39 cellular contexts compared by ENCODE assay signal in genomic region chr1:236322566-236323409, GRCh38.
"Had no signal": no experiment of that assay in that cellular context is flagged by ENCODE, and none has a peak within 500 bp of the region (broad histone marks: within the 10 kb centered on the region; RNA-seq: fewer than 3 reads in every experiment).

No MANE protein-coding gene starts in this region.

- H3K36me3 ChIP-seq: adrenal gland, ascending aorta, brain microvascular endothelial cell, breast epithelium, cardiac muscle cell had no signal

- H3K27me3 Mint-ChIP-seq: activated naive CD4-positive, alpha-beta T cell treated with anti-CD3 and anti-CD28 coated beads, Interleukin-2, amount 10 ng/mL, durations not matched to agents 7 days and 5 days; activated naive CD8-positive, alpha-beta T cell; brain had no signal

- H3K4me1 ChIP-seq: adrenal gland, ascending aorta, breast epithelium had no signal

- H3K27ac Mint-ChIP-seq: activated naive CD4-positive, alpha-beta T cell treated with anti-CD3 and anti-CD28 coated beads for 36 hours; activated naive CD4-positive, alpha-beta T cell treated with anti-CD3 and anti-CD28 coated beads, Interleukin-2, amount 10 ng/mL, durations not matched to agents 7 days and 5 days; activated naive CD4-positive, alpha-beta T cell treated with anti-CD3 and anti-CD28 coated beads, Interleukin-2, amount 50 U/mL, for 24 hours; activated naive CD4-positive, alpha-beta T cell treated with anti-CD3 and anti-CD28 coated beads, Interleukin-2, amount 50 U/mL, for 72 hours; activated naive CD8-positive, alpha-beta T cell; activated naive CD8-positive, alpha-beta T cell treated with anti-CD3 and anti-CD28 coated beads for 36 hours; activated naive CD8-positive, alpha-beta T cell treated with anti-CD3 and anti-CD28 coated beads, Interleukin-2, amount 10 ng/mL, durations not matched to agents 7 days and 5 days; activated naive CD8-positive, alpha-beta T cell treated with anti-CD3 and anti-CD28 coated beads, Interleukin-2, amount 50 U/mL, for 24 hours; activated T-cell treated with anti-CD3 and anti-CD28 coated beads, Interleukin-2, amount 50 U/mL, for 24 hours; activated T-cell treated with anti-CD3 and anti-CD28 coated beads, Interleukin-2, amount 50 U/mL, for 72 hours; activated T-helper 1 cell treated with anti-CD3 and anti-CD28 coated beads, Interleukin-12 subunit alpha, Interleukin-12 subunit beta, Interleukin-2, Interleukin-4 antibody, amounts not matched to agents 30 ng/mL and 10 ng/mL and 1 ng/mL, durations not matched to agents 14 hours and 24 hours and 36 hours; activated T-helper 17 cell treated with anti-CD3 and anti-CD28 coated beads, Interleukin-2, amount 50 U/mL, for 72 hours; activated T-helper 2 cell treated with anti-CD3 and anti-CD28 coated beads, Interferon-gamma antibody, Interleukin-2, Interleukin-4, amounts not matched to agents 10 μg/mL and 5 μg/mL and 100 μg/mL, durations not matched to agents 14 hours and 24 hours and 36 hours; brain had no signal

- H3K4me3 Mint-ChIP-seq: activated naive CD4-positive, alpha-beta T cell treated with anti-CD3 and anti-CD28 coated beads for 36 hours; activated naive CD4-positive, alpha-beta T cell treated with anti-CD3 and anti-CD28 coated beads, Interleukin-2, amount 10 ng/mL, durations not matched to agents 7 days and 5 days; activated naive CD4-positive, alpha-beta T cell treated with anti-CD3 and anti-CD28 coated beads, Interleukin-2, amount 50 U/mL, for 24 hours; activated naive CD8-positive, alpha-beta T cell; activated naive CD8-positive, alpha-beta T cell treated with anti-CD3 and anti-CD28 coated beads for 36 hours; activated naive CD8-positive, alpha-beta T cell treated with anti-CD3 and anti-CD28 coated beads, Interleukin-2, amount 10 ng/mL, durations not matched to agents 7 days and 5 days; activated naive CD8-positive, alpha-beta T cell treated with anti-CD3 and anti-CD28 coated beads, Interleukin-2, amount 50 U/mL, for 24 hours; activated T-cell treated with anti-CD3 and anti-CD28 coated beads, Interleukin-2, amount 50 U/mL, for 24 hours; activated T-cell treated with anti-CD3 and anti-CD28 coated beads, Interleukin-2, amount 50 U/mL, for 4 hours; activated T-cell treated with anti-CD3 and anti-CD28 coated beads, Interleukin-2, amount 50 U/mL, for 72 hours; activated T-helper 1 cell treated with anti-CD3 and anti-CD28 coated beads, Interleukin-12 subunit alpha, Interleukin-12 subunit beta, Interleukin-2, Interleukin-4 antibody, amounts not matched to agents 30 ng/mL and 10 ng/mL and 1 ng/mL, durations not matched to agents 14 hours and 24 hours and 36 hours; activated T-helper 17 cell treated with anti-CD3 and anti-CD28 coated beads, Interleukin-2, amount 50 U/mL, for 72 hours; brain; central memory CD8-positive, alpha-beta T cell had no signal

- FAIRE-seq: astrocyte, bronchial epithelial cell had no signal

- H3K4me3 ChIP-seq: adrenal gland, ascending aorta, body of pancreas, breast epithelium, cardiac muscle cell had no signal

- DNase-seq: activated effector memory CD4-positive, alpha-beta T cell treated with anti-CD3 and anti-CD28 coated beads, Interleukin-2, amount 50 U/mL, for 16 hours; activated effector memory CD4-positive, alpha-beta T cell treated with Interleukin-2 at 50 U/mL for 16 hours; activated gamma-delta T cell; activated gamma-delta T cell treated with Interleukin-2 at 50 U/mL for 16 hours; activated naive CD4-positive, alpha-beta T cell; activated naive CD4-positive, alpha-beta T cell treated with anti-CD3 and anti-CD28 coated beads for 36 hours; activated naive CD4-positive, alpha-beta T cell treated with anti-CD3 and anti-CD28 coated beads, Interleukin-2, amount 10 ng/mL, durations not matched to agents 7 days and 5 days; activated naive CD4-positive, alpha-beta T cell treated with anti-CD3 and anti-CD28 coated beads, Interleukin-2, amount 50 U/mL, for 16 hours; activated naive CD4-positive, alpha-beta T cell treated with Interleukin-2 at 50 U/mL for 16 hours; activated naive CD8-positive, alpha-beta T cell treated with anti-CD3 and anti-CD28 coated beads for 36 hours; activated naive CD8-positive, alpha-beta T cell treated with anti-CD3 and anti-CD28 coated beads, Interleukin-2, amount 10 ng/mL, durations not matched to agents 7 days and 5 days; activated naive CD8-positive, alpha-beta T cell treated with anti-CD3 and anti-CD28 coated beads, Interleukin-2, amount 50 U/mL, for 24 hours; activated T-cell treated with anti-CD3 and anti-CD28 coated beads, Interleukin-2, amount 50 U/mL, for 24 hours; activated T-cell treated with anti-CD3 and anti-CD28 coated beads, Interleukin-2, amount 50 U/mL, for 4 hours; activated T-cell treated with anti-CD3 and anti-CD28 coated beads, Interleukin-2, amount 50 U/mL, for 48 hours; activated T-cell treated with anti-CD3 and anti-CD28 coated beads, Interleukin-2, amount 50 U/mL, for 72 hours; adrenal gland; amniotic stem cell; amygdala; anterior cingulate cortex; aorta; body of pancreas; brain microvascular endothelial cell; caudate nucleus; central memory CD4-positive, alpha-beta T cell; cerebellar nuclear complex had no signal

- H3K4me1 Mint-ChIP-seq: activated naive CD4-positive, alpha-beta T cell treated with anti-CD3 and anti-CD28 coated beads, Interleukin-2, amount 10 ng/mL, durations not matched to agents 7 days and 5 days; activated naive CD4-positive, alpha-beta T cell treated with anti-CD3 and anti-CD28 coated beads, Interleukin-2, amount 50 U/mL, for 24 hours; activated naive CD8-positive, alpha-beta T cell treated with anti-CD3 and anti-CD28 coated beads for 36 hours; activated naive CD8-positive, alpha-beta T cell treated with anti-CD3 and anti-CD28 coated beads, Interleukin-2, amount 10 ng/mL, durations not matched to agents 7 days and 5 days; activated naive CD8-positive, alpha-beta T cell treated with anti-CD3 and anti-CD28 coated beads, Interleukin-2, amount 50 U/mL, for 24 hours; activated T-helper 17 cell treated with anti-CD3 and anti-CD28 coated beads, Interleukin-2, amount 50 U/mL, for 72 hours; brain; central memory CD8-positive, alpha-beta T cell had no signal

- H3K27ac ChIP-seq: adrenal gland, ascending aorta, body of pancreas, brain microvascular endothelial cell, breast epithelium, cardiac muscle cell had no signal

- ATAC-seq: activated naive CD4-positive, alpha-beta T cell treated with anti-CD3 and anti-CD28 coated beads, Interleukin-2, amount 50 U/mL, for 72 hours; activated naive CD8-positive, alpha-beta T cell treated with anti-CD3 and anti-CD28 coated beads, Interleukin-2, amount 50 U/mL, for 24 hours; activated T-cell treated with anti-CD3 and anti-CD28 coated beads, Interleukin-2, amount 50 U/mL, for 4 hours; activated T-cell treated with anti-CD3 and anti-CD28 coated beads, Interleukin-2, amount 50 U/mL, for 72 hours; activated T-helper 17 cell treated with anti-CD3 and anti-CD28 coated beads, Interleukin-2, amount 50 U/mL, for 72 hours; body of pancreas had no signal

- H3K36me3 Mint-ChIP-seq: brain had no signal

- H3K27me3 ChIP-seq: adrenal gland, ascending aorta, body of pancreas, brain microvascular endothelial cell, breast epithelium, cardiac muscle cell had no signal
